In the genomic region with DNA sequence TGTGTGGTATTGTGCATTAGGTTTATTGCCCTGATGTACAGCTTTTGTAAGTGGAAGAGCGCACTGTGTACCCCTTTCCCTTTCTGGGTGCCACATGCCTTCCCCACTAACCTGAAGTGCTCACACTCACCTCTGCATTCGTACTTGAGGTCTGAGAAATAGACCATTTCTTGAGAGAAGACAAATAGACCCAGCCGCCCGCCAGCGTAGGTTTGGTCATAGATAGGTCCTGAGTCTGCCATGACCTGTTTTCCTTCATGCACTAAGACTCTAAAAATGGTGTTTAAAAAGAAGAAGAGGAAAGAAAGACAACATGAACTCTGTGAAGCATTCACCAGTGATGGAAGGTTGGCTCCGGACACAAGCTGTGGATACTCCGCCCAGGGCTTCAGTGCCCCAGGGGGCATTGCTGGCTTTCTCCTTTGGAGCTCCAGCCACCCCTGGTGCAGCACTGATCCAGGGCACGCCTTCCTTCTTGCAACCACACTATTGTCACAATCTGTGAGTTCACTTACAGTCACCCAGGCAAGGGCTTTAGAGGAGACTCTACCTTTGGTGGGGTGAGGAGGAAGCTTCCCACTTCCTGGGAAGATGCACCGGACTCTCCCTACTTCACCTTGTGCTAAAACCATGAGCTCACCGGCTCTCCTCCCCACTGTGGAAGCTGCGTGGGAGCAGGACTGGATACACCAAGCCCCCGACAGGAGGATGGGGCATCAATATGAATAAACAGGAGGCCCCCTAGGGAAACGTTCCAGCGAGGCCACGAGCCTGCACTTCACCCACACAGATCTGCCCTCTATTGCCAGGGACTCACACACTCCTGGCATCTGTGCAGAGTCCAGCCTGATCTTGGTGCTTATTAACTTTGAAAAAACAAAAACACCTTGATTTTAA, we compare ENCODE assay signal across 22 cellular contexts. TPM values are rescaled to one million over a fixed set of nuclear protein-coding genes. Genes with fewer than 3 reads are reported as not detected.
A peak's percentile ranks its signal among the peaks of the same experiment; 100 is the strongest.
DNase-seq lines count a peak whose midpoint lies in the region; ATAC-seq and TF ChIP-seq lines count a peak whose summit lies in the region.
"Had no signal": no experiment of that assay in that cellular context is flagged by ENCODE, and none has a peak within 500 bp of the region (broad histone marks: within the 10 kb centered on the region; RNA-seq: fewer than 3 reads in every experiment).

No MANE protein-coding gene starts in this region.

- intact Hi-C loops in Panc1 (cut with micrococcal nuclease; ENCODE audit: unreplicated experiment) (no loop called here), sciatic nerve (cut with DNase I) (no loop called here)

- H3K36me3 ChIP-seq in Panc1 (ENCODE audit: control insufficient read depth, insufficient read depth, low read length), result no peaks in the 10 kb centered on the region
- no peaks in the 10 kb centered on the region for H3K36me3 ChIP-seq in lung (ENCODE audit: control insufficient read depth in 2 of 2, insufficient read depth in 2 of 2, low read length in 2 of 2)
- H3K36me3 ChIP-seq: BLaER1 had no signal

- H3K27me3 ChIP-seq in Panc1 (ENCODE audit: control insufficient read depth, insufficient read depth, low read length) (no peaks in the 10 kb centered on the region), lung (ENCODE audit: control insufficient read depth, insufficient read depth) (no peaks in the 10 kb centered on the region)
- H3K27me3 ChIP-seq: BLaER1 had no signal

- POLR2A ChIA-PET in Panc1 (lab: Charles Lee), result no interaction called here

- H3K27me3 Mint-ChIP-seq in activated CD8-positive, alpha-beta memory T cell treated with anti-CD3 and anti-CD28 coated beads, Interleukin-2, amount 10 ng/mL, durations not matched to agents 7 days and 5 days, result no peaks in the 10 kb centered on the region

- H3K4me1 Mint-ChIP-seq in activated CD8-positive, alpha-beta memory T cell treated with anti-CD3 and anti-CD28 coated beads, Interleukin-2, amount 10 ng/mL, durations not matched to agents 7 days and 5 days, result no peaks in the 10 kb centered on the region

- H3K4me3 ChIP-seq in Panc1 (ENCODE audit: low read depth in 2 of 2, low read length in 2 of 2) (no peak overlapping the region), lung (no peak overlapping the region)
- H3K4me3 ChIP-seq: BLaER1, PC-9 had no signal

- TF ChIP-seq CTCF in Panc1 (IDR thresholded peaks at IDR 0.05), result no peak
- TF ChIP-seq CTCF in lung (IDR thresholded peaks at IDR 0.05; ENCODE audit: control extremely low read depth, extremely low read depth), result no peak

- H3K9me3 ChIP-seq in Panc1 (ENCODE audit: control insufficient read depth, insufficient read depth, low read depth, low read length), result no peaks in the 10 kb centered on the region
- H3K9me3 ChIP-seq in lung (ENCODE audit: control insufficient read depth in 2 of 2, insufficient read depth in 1 of 2, low read length in 1 of 2), result peaks cover 0 to 4% of the 10 kb centered on the region in 2 donors

- peaks cover 10% of the 10 kb centered on the region for H3K9me3 Mint-ChIP-seq in activated CD8-positive, alpha-beta memory T cell treated with anti-CD3 and anti-CD28 coated beads, Interleukin-2, amount 10 ng/mL, durations not matched to agents 7 days and 5 days (ENCODE audit: low read depth)
- H3K9me3 Mint-ChIP-seq: CD4-positive, alpha-beta T cell had no signal

- H3K4me1 ChIP-seq in Panc1 (ENCODE audit: control insufficient read depth, insufficient read depth, low read length) (no peaks in the 10 kb centered on the region), lung (ENCODE audit: control insufficient read depth in 2 of 2, insufficient read depth in 2 of 2, low read length in 2 of 2) (no peaks in the 10 kb centered on the region)
- H3K4me1 ChIP-seq: BLaER1 had no signal

- H3K27ac Mint-ChIP-seq in activated CD8-positive, alpha-beta memory T cell treated with anti-CD3 and anti-CD28 coated beads, Interleukin-2, amount 10 ng/mL, durations not matched to agents 7 days and 5 days, result no peak overlapping the region
- H3K27ac Mint-ChIP-seq: CD4-positive, alpha-beta T cell had no signal

- CTCF ChIA-PET in activated CD8-positive, alpha-beta memory T cell treated with anti-CD3 and anti-CD28 coated beads, Interleukin-2, amount 10 ng/mL, durations not matched to agents 7 days and 5 days (lab: Charles Lee), result no interaction called here
- CTCF ChIA-PET in Panc1 (lab: Charles Lee), result no interaction called here

- WGBS in lung, 2 donors, result 82 to 87% methylated on average over 15 of the region's 15 CpGs

- no TSS peak for BruUV-seq in Panc1 (replicated peaks; lab: Mats Ljungman, UMichigan)

- H3K36me3 Mint-ChIP-seq in activated CD8-positive, alpha-beta memory T cell treated with anti-CD3 and anti-CD28 coated beads, Interleukin-2, amount 10 ng/mL, durations not matched to agents 7 days and 5 days, result no peaks in the 10 kb centered on the region

- no peak for ATAC-seq in activated CD8-positive, alpha-beta memory T cell treated with anti-CD3 and anti-CD28 coated beads, Interleukin-2, amount 10 ng/mL, durations not matched to agents 7 days and 5 days
- ATAC-seq in Panc1, result peak; percentile 34; the same call in 1 of the 2 replicates
- ATAC-seq in lung (ENCODE audit: insufficient read depth, low FRiP score), result no peak
- peak; percentile 43 for ATAC-seq in sciatic nerve

- H3K27ac ChIP-seq in Panc1 (ENCODE audit: low read length), result no peak overlapping the region
- no peak overlapping the region for H3K27ac ChIP-seq in lung (ENCODE audit: low read depth in 1 of 2, low read length in 1 of 2)
- H3K27ac ChIP-seq: BLaER1, PC-9 had no signal

- peak; percentile 12 for DNase-seq in activated CD8-positive, alpha-beta memory T cell treated with anti-CD3 and anti-CD28 coated beads, Interleukin-2, amount 10 ng/mL, durations not matched to agents 7 days and 5 days
- no peak for DNase-seq in activated CD8-positive, alpha-beta memory T cell treated with anti-CD3 and anti-CD28 coated beads, Interleukin-2, amount 50 U/mL, for 48 hours
- no peak for DNase-seq in Panc1 (ENCODE audit: low read depth, low spot score)
- peak; percentile 20 for DNase-seq in lung (ENCODE audit: low spot score)
- peak; percentile 56 for DNase-seq in sciatic nerve (ENCODE audit: low spot score)
- no peak for DNase-seq in stimulated activated naive CD4-positive, alpha-beta T cell treated with Interleukin-2 at 50 U/mL for 16 hours (lab: John Stamatoyannopoulos, UW)
- DNase-seq in ecto neural progenitor cell (ENCODE audit: low spot score), result no peak
- DNase-seq in GM19240 (ENCODE audit: insufficient read length, low spot score), result no peak
- DNase-seq: CD4-positive, alpha-beta T cell; IMR-90; KG1; MM.1S; NCI-H1417; NCI-H1694; NCI-H2081; NCI-H2227 treated with DMSO at 0.1 percent for 48 hours; NCI-H526 treated with DMSO at 0.1 percent for 48 hours; PC-9; RPMI8226; SHP77 had no signal

- no peak overlapping the region for H3K4me3 Mint-ChIP-seq in activated CD8-positive, alpha-beta memory T cell treated with anti-CD3 and anti-CD28 coated beads, Interleukin-2, amount 10 ng/mL, durations not matched to agents 7 days and 5 days
- H3K4me3 Mint-ChIP-seq: CD4-positive, alpha-beta T cell had no signal

- in situ Hi-C loops in Panc1 (cut with HindIII; ENCODE audit: low pct_unique_long_range_greater_than_20kb, low sequenced_read_pairs), result no loop called here

RNA-seq across cellular contexts. Expression of gene THBS2, which starts 33.3 kb away (rescaled TPM):
- total RNA-seq in activated CD8-positive, alpha-beta memory T cell treated with anti-CD3 and anti-CD28 coated beads, Interleukin-2, amount 10 ng/mL, durations not matched to agents 7 days and 5 days, result not detected
- 0.05 TPM for total RNA-seq in Panc1 (2021; ENCODE audit: unreplicated experiment)
- polyA plus RNA-seq in Panc1 (2012; ENCODE audit: insufficient read length), result 0.23 TPM
- total RNA-seq in lung, result 10 to 100 TPM; 33.2 to 35.4 TPM
- 10 to 100 TPM in 1 of 2 donors, 1 to 10 TPM in 1; 5.5 to 15.1 TPM for polyA plus RNA-seq in lung
- total RNA-seq in sciatic nerve, result 104 TPM
- total RNA-seq: CD4-positive, alpha-beta T cell; NCI-H460; PC-9 had no signal

Comparison
In these comparisons a context has a peak if more than half of its experiments do, and no peak if none do; other contexts are left out.
1. DNase-seq: peak in activated CD8-positive, alpha-beta memory T cell treated with anti-CD3 and anti-CD28 coated beads, Interleukin-2, amount 10 ng/mL, durations not matched to agents 7 days and 5 days (single experiment), lung (single experiment) and sciatic nerve (single experiment); none in activated CD8-positive, alpha-beta memory T cell treated with anti-CD3 and anti-CD28 coated beads, Interleukin-2, amount 50 U/mL, for 48 hours (single experiment), Panc1 (single experiment), stimulated activated naive CD4-positive, alpha-beta T cell treated with Interleukin-2 at 50 U/mL for 16 hours (single experiment), ecto neural progenitor cell (single experiment) and GM19240 (single experiment).
2. ATAC-seq: peak in Panc1 (single experiment) and sciatic nerve (single experiment); none in activated CD8-positive, alpha-beta memory T cell treated with anti-CD3 and anti-CD28 coated beads, Interleukin-2, amount 10 ng/mL, durations not matched to agents 7 days and 5 days (single experiment) and lung (single experiment).
3. RNA of gene THBS2, which starts 33.3 kb away (total RNA-seq): 104 TPM in sciatic nerve (single experiment) and 33.2 to 35.4 TPM in lung; 0.05 TPM in Panc1 (single experiment) and not detected in activated CD8-positive, alpha-beta memory T cell treated with anti-CD3 and anti-CD28 coated beads, Interleukin-2, amount 10 ng/mL, durations not matched to agents 7 days and 5 days; every median in the first group is over 10 times any median in the second.